Comparison of ENCODE assay signal across 17 cellular contexts in the genomic region with DNA sequence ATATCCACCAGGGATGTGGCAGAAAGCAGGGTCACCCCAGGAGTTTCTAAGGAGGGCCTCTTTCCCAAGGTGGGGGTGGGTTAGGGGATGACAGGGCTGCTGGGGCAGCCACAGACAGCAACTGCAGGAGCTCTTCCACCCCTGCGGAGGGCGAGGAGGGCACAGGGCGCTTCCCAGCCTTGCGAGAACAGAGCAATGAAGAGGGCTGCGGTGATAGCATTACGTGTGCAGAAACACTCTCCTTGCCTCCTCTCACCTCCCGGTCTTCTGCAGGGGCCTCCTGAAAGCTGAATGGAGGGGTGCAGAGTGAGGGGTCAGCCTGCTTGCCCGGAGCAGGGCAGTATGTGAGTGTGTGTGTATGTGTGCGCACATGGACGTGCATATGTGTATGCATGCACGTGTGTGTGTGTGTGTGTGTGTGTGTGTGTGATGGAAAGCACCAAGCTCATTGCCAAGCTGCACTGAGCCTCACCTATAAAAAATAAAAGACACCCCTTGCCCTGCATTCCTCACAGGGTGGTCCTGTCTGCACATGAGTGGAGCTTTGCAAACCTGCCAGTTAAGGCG. TPM values are rescaled to one million over a fixed set of nuclear protein-coding genes. Genes with fewer than 3 reads are reported as not detected.
A peak's percentile ranks its signal among the peaks of the same experiment; 100 is the strongest.
DNase-seq lines count a peak whose midpoint lies in the region; ATAC-seq and TF ChIP-seq lines count a peak whose summit lies in the region.
"Had no signal": no experiment of that assay in that cellular context is flagged by ENCODE, and none has a peak within 500 bp of the region (broad histone marks: within the 10 kb centered on the region; RNA-seq: fewer than 3 reads in every experiment).

No MANE protein-coding gene starts in this region.

- peaks cover 0 to 4% (median 0%) of the 10 kb centered on the region in 7 donors for H3K4me1 Mint-ChIP-seq in naive thymus-derived CD4-positive, alpha-beta T cell
- H3K4me1 Mint-ChIP-seq in activated naive CD4-positive, alpha-beta T cell treated with anti-CD3 and anti-CD28 coated beads, Interleukin-2, amount 10 ng/mL, durations not matched to agents 7 days and 5 days = peaks cover 2% of the 10 kb centered on the region

- WGBS in thyroid gland, 2 donors = 83 to 90% methylated on average over 12 of the region's 12 CpGs

- no peaks in the 10 kb centered on the region for H3K27me3 Mint-ChIP-seq in naive thymus-derived CD4-positive, alpha-beta T cell
- peaks cover 8% of the 10 kb centered on the region for H3K27me3 Mint-ChIP-seq in activated naive CD4-positive, alpha-beta T cell treated with anti-CD3 and anti-CD28 coated beads, Interleukin-2, amount 10 ng/mL, durations not matched to agents 7 days and 5 days

- peak overlapping the region; percentile 32 for H3K4me3 ChIP-seq in coronary artery
- H3K4me3 ChIP-seq in naive thymus-derived CD4-positive, alpha-beta T cell (ENCODE audit: low read length) = no peak overlapping the region
- no peak overlapping the region for H3K4me3 ChIP-seq in thyroid gland (replicated peaks in 1 of 3)
- H3K4me3 ChIP-seq: BLaER1 treated with 17β-estradiol and CSF1 and Interleukin-3, amounts not matched to agents 10 nM and 100 nM; GM12878 had no signal

- H3K27me3 ChIP-seq in naive thymus-derived CD4-positive, alpha-beta T cell (ENCODE audit: control insufficient read depth in 2 of 2, insufficient read depth in 2 of 2, low read length in 2 of 2) = no peaks in the 10 kb centered on the region
- H3K27me3 ChIP-seq in thyroid gland = no peaks in the 10 kb centered on the region
- H3K27me3 ChIP-seq: BLaER1 treated with 17β-estradiol and CSF1 and Interleukin-3, amounts not matched to agents 10 nM and 100 nM had no signal

- H3K9me3 ChIP-seq in naive thymus-derived CD4-positive, alpha-beta T cell (ENCODE audit: control insufficient read depth in 2 of 3, low read length in 3 of 3) = no peaks in the 10 kb centered on the region
- H3K9me3 ChIP-seq in thyroid gland = no peaks in the 10 kb centered on the region
- H3K9me3 ChIP-seq: SK-N-SH, thoracic aorta had no signal

- CTCF ChIA-PET in naive thymus-derived CD4-positive, alpha-beta T cell (lab: Charles Lee) = interaction anchor here (0.5 kb wide), 1 partner anchor 223 kb away, joined by 6 read pairs; no protein-coding TSS in a partner anchor
- CTCF ChIA-PET in activated naive CD4-positive, alpha-beta T cell treated with anti-CD3 and anti-CD28 coated beads, Interleukin-2, amount 10 ng/mL, durations not matched to agents 7 days and 5 days (lab: Charles Lee) = no interaction called here

- peak; percentile 36 for DNase-seq in NOMO-1 treated with DMSO at 0.1 percent for 48 hours (lab: John Stamatoyannopoulos, UW; ENCODE audit: unreplicated experiment)
- DNase-seq in coronary artery (ENCODE audit: low spot score) = no peak
- DNase-seq in naive thymus-derived CD4-positive, alpha-beta T cell = no peak
- DNase-seq in thyroid gland = no peak
- DNase-seq in activated naive CD4-positive, alpha-beta T cell treated with anti-CD3 and anti-CD28 coated beads, Interleukin-2, amount 10 ng/mL, durations not matched to agents 7 days and 5 days = no peak
- no peak for DNase-seq in NCI-H1436 (lab: John Stamatoyannopoulos, UW)
- no peak for DNase-seq in HPDE6-E6E7 (ENCODE audit: extremely low spot score)
- DNase-seq in DMS153 treated with DMSO at 0.1 percent for 48 hours (lab: John Stamatoyannopoulos, UW; ENCODE audit: unreplicated experiment) = no peak
- DNase-seq: activated CD8-positive, alpha-beta memory T cell treated with anti-CD3 and anti-CD28 coated beads for 24 hours; activated naive CD4-positive, alpha-beta T cell; NCI-H2171 treated with DMSO at 0.1 percent for 48 hours; NK-92 treated with Interleukin-12 subunit alpha and Interleukin-12 subunit beta, amount 100 ng/mL, for 24 hours; SK-N-SH had no signal

- POLR2A ChIA-PET in naive thymus-derived CD4-positive, alpha-beta T cell (lab: Charles Lee) = no interaction called here

- no peak for TF ChIP-seq POLR2A in thyroid gland (IDR thresholded peaks at IDR 0.05)

- no peak overlapping the region for H3K27ac Mint-ChIP-seq in naive thymus-derived CD4-positive, alpha-beta T cell
- H3K27ac Mint-ChIP-seq in activated naive CD4-positive, alpha-beta T cell treated with anti-CD3 and anti-CD28 coated beads, Interleukin-2, amount 10 ng/mL, durations not matched to agents 7 days and 5 days = no peak overlapping the region

- H3K27ac ChIP-seq in coronary artery (peak overlapping the region; percentile 75 to 88), thyroid gland (peak overlapping the region in 2 of 3 donors; percentile 83 to 85)
- H3K27ac ChIP-seq in naive thymus-derived CD4-positive, alpha-beta T cell (ENCODE audit: low read depth, low read length) = no peak overlapping the region
- H3K27ac ChIP-seq: BLaER1 treated with 17β-estradiol and CSF1 and Interleukin-3, amounts not matched to agents 10 nM and 100 nM had no signal

- no peaks in the 10 kb centered on the region for H3K4me1 ChIP-seq in naive thymus-derived CD4-positive, alpha-beta T cell (ENCODE audit: control insufficient read depth in 2 of 2, insufficient read depth in 2 of 2, low read length in 2 of 2)
- H3K4me1 ChIP-seq in thyroid gland = peaks cover 30 to 44% of the 10 kb centered on the region in 2 donors

- intact Hi-C loops in naive thymus-derived CD4-positive, alpha-beta T cell (cut with micrococcal nuclease) = no loop called here
- intact Hi-C loops in thyroid gland (cut with DNase I) = no loop called here

- peaks cover 0 to 7% (median 2%) of the 10 kb centered on the region in 5 donors for H3K36me3 Mint-ChIP-seq in naive thymus-derived CD4-positive, alpha-beta T cell
- peaks cover 2% of the 10 kb centered on the region for H3K36me3 Mint-ChIP-seq in activated naive CD4-positive, alpha-beta T cell treated with anti-CD3 and anti-CD28 coated beads, Interleukin-2, amount 10 ng/mL, durations not matched to agents 7 days and 5 days

- peaks cover 0 to 14% (median 3%) of the 10 kb centered on the region in 11 donors for H3K9me3 Mint-ChIP-seq in naive thymus-derived CD4-positive, alpha-beta T cell
- peaks cover 5% of the 10 kb centered on the region for H3K9me3 Mint-ChIP-seq in activated naive CD4-positive, alpha-beta T cell treated with anti-CD3 and anti-CD28 coated beads, Interleukin-2, amount 10 ng/mL, durations not matched to agents 7 days and 5 days

- TF ChIP-seq CTCF in coronary artery (IDR thresholded peaks at IDR 0.05) (no peak), thyroid gland (IDR thresholded peaks at IDR 0.05) (no peak)

- no peak overlapping the region for H3K4me3 Mint-ChIP-seq in naive thymus-derived CD4-positive, alpha-beta T cell
- H3K4me3 Mint-ChIP-seq in activated naive CD4-positive, alpha-beta T cell treated with anti-CD3 and anti-CD28 coated beads, Interleukin-2, amount 10 ng/mL, durations not matched to agents 7 days and 5 days = no peak overlapping the region

- ATAC-seq in naive thymus-derived CD4-positive, alpha-beta T cell = peak; percentile 17
- ATAC-seq: GM12878 had no signal

- no peaks in the 10 kb centered on the region for H3K36me3 ChIP-seq in naive thymus-derived CD4-positive, alpha-beta T cell (ENCODE audit: control insufficient read depth in 2 of 3, insufficient read depth in 3 of 3, low read length in 3 of 3)
- H3K36me3 ChIP-seq in thyroid gland = no peaks in the 10 kb centered on the region
- H3K36me3 ChIP-seq: BLaER1 treated with 17β-estradiol and CSF1 and Interleukin-3, amounts not matched to agents 10 nM and 100 nM; thoracic aorta had no signal

RNA-seq across cellular contexts. Expression of a gene that starts 29.4 kb away (rescaled TPM):
- total RNA-seq in naive thymus-derived CD4-positive, alpha-beta T cell = 1 to 10 TPM in 2 of 5 experiments, under 1 TPM in 1, not detected in 2; 0.40 to 2.7 (median 1.3) TPM
- polyA plus RNA-seq in naive thymus-derived CD4-positive, alpha-beta T cell = not detected
- total RNA-seq in thyroid gland = 1 to 10 TPM; 2.7 to 6.1 (median 3.6) TPM
- polyA plus RNA-seq: neural cell had no signal
